Comparison of ENCODE assay signal across 8 cellular contexts in genomic region chr15:76150508-76150907, GRCh38.
A peak's percentile ranks its signal among the peaks of the same experiment; 100 is the strongest.
DNase-seq lines count a peak whose midpoint lies in the region; ATAC-seq and TF ChIP-seq lines count a peak whose summit lies in the region.
"Had no signal": no experiment of that assay in that cellular context is flagged by ENCODE, and none has a peak within 500 bp of the region (broad histone marks: within the 10 kb centered on the region; RNA-seq: fewer than 3 reads in every experiment).

No MANE protein-coding gene starts in this region.

- in situ Hi-C loops in IMR-90 (cut with MboI; ENCODE audit: low sequenced_read_pairs) = no loop called here

- peak overlapping the region; percentile 25 for H3K27ac Mint-ChIP-seq in central memory CD8-positive, alpha-beta T cell (ENCODE audit: low read depth)
- H3K27ac Mint-ChIP-seq in stimulated activated memory B cell treated with anti-CD40 and anti-IgM and Interleukin-4, amounts not matched to agents 10 μg/mL and 1 μg/mL and 100 μg/mL, for 72 hours = peak overlapping the region; percentile 18
- no peak overlapping the region for H3K27ac Mint-ChIP-seq in T-helper 2 cell treated with Interferon-gamma antibody and Interleukin-4, amounts not matched to agents 5 μg/mL and 100 μg/mL, for 36 hours
- H3K27ac Mint-ChIP-seq: activated naive CD4-positive, alpha-beta T cell treated with anti-CD3 and anti-CD28 coated beads, Interleukin-2, amount 50 U/mL, for 24 hours had no signal

- peaks cover 9% of the 10 kb centered on the region for H3K27me3 ChIP-seq in IMR-90 (ENCODE audit: control insufficient read depth, insufficient read depth, low read length)

- CTCF ChIA-PET in IMR-90 (lab: Yijun Ruan, JAX) = interaction anchor here (0.8 to 3.2 kb wide), 3 partner anchors 11 to 717 kb away, joined by 3 to 15 read pairs (median 4); no protein-coding TSS in a partner anchor

- dilution Hi-C loops in IMR-90 (cut with HindIII; ENCODE audit: low sequenced_read_pairs, unreplicated experiment) = no loop called here

- H3K4me1 Mint-ChIP-seq in central memory CD8-positive, alpha-beta T cell = peaks cover 18% of the 10 kb centered on the region
- H3K4me1 Mint-ChIP-seq in stimulated activated memory B cell treated with anti-CD40 and anti-IgM and Interleukin-4, amounts not matched to agents 10 μg/mL and 1 μg/mL and 100 μg/mL, for 72 hours = peaks cover 24% of the 10 kb centered on the region
- H3K4me1 Mint-ChIP-seq in T-helper 2 cell treated with Interferon-gamma antibody and Interleukin-4, amounts not matched to agents 5 μg/mL and 100 μg/mL, for 36 hours (ENCODE audit: low read depth) = peaks cover 4% of the 10 kb centered on the region

- H3K4me3 Mint-ChIP-seq in central memory CD8-positive, alpha-beta T cell = no peak overlapping the region
- H3K4me3 Mint-ChIP-seq in stimulated activated memory B cell treated with anti-CD40 and anti-IgM and Interleukin-4, amounts not matched to agents 10 μg/mL and 1 μg/mL and 100 μg/mL, for 72 hours = peak overlapping the region; percentile 42
- no peak overlapping the region for H3K4me3 Mint-ChIP-seq in T-helper 2 cell treated with Interferon-gamma antibody and Interleukin-4, amounts not matched to agents 5 μg/mL and 100 μg/mL, for 36 hours
- H3K4me3 Mint-ChIP-seq: activated naive CD4-positive, alpha-beta T cell treated with anti-CD3 and anti-CD28 coated beads, Interleukin-2, amount 50 U/mL, for 24 hours had no signal

- peak overlapping the region; percentile 67 for H3K4ac ChIP-seq in IMR-90 (ENCODE audit: low read depth, low read length)

- peak overlapping the region; percentile 80 to 84; a peak in 3 of 4 replicates for H4K8ac ChIP-seq in IMR-90 (ENCODE audit: low read depth in 2 of 2, low read length in 2 of 2)

- no peak for TF ChIP-seq CTCF in IMR-90 (conservative IDR thresholded peaks at IDR 0.05; ENCODE audit: low read depth, low read length)

- no peak for TF ChIP-seq POLR2A in IMR-90 (IDR thresholded peaks at IDR 0.05; ENCODE audit: low read depth, low read length)

- ATAC-seq in GM21390 (IDR thresholded peaks at IDR 0.05; ENCODE audit: unreplicated experiment) (peak; percentile 14), IMR-90 (ENCODE audit: low read depth) (no peak)
- no peak for ATAC-seq in central memory CD8-positive, alpha-beta T cell (replicated peaks; ENCODE audit: extremely low read depth, poor library complexity, severe bottlenecking)
- peak; percentile 25 for ATAC-seq in stimulated activated memory B cell treated with anti-CD40 and anti-IgM and Interleukin-4, amounts not matched to agents 10 μg/mL and 1 μg/mL and 100 μg/mL, for 72 hours

- peak overlapping the region; percentile 25 for H2BK5ac ChIP-seq in IMR-90 (ENCODE audit: low read depth, low read length, poor library complexity, severe bottlenecking)

- peak overlapping the region; percentile 63 for H3K18ac ChIP-seq in IMR-90 (ENCODE audit: low read depth, low read length)

- H3K36me3 ChIP-seq in IMR-90 (ENCODE audit: control insufficient read depth, insufficient read depth, low read length) = no peaks in the 10 kb centered on the region

- peak overlapping the region; percentile 50 for H3K27ac ChIP-seq in IMR-90 (ENCODE audit: insufficient read depth, low read length)

- peak overlapping the region; percentile 24; the same call in 1 of the 2 replicates for H3K9ac ChIP-seq in IMR-90 (ENCODE audit: low read depth, low read length)

- no TSS peak for BruUV-seq in IMR-90 (replicated peaks; lab: Mats Ljungman, UMichigan)

- H3K4me2 ChIP-seq in IMR-90 (ENCODE audit: low read depth, low read length) = no peak overlapping the region

- H3K36me3 Mint-ChIP-seq in central memory CD8-positive, alpha-beta T cell (ENCODE audit: insufficient read depth) = no peaks in the 10 kb centered on the region
- H3K36me3 Mint-ChIP-seq in stimulated activated memory B cell treated with anti-CD40 and anti-IgM and Interleukin-4, amounts not matched to agents 10 μg/mL and 1 μg/mL and 100 μg/mL, for 72 hours = no peaks in the 10 kb centered on the region
- no peaks in the 10 kb centered on the region for H3K36me3 Mint-ChIP-seq in T-helper 2 cell treated with Interferon-gamma antibody and Interleukin-4, amounts not matched to agents 5 μg/mL and 100 μg/mL, for 36 hours (ENCODE audit: low read depth)
- H3K36me3 Mint-ChIP-seq: activated naive CD4-positive, alpha-beta T cell treated with anti-CD3 and anti-CD28 coated beads, Interleukin-2, amount 50 U/mL, for 24 hours had no signal

- H3K4me3 ChIP-seq in IMR-90 (ENCODE audit: insufficient read depth, low read depth, low read length) = no peak overlapping the region

- no peak for DNase-seq in IMR-90
- no peak for DNase-seq in central memory CD8-positive, alpha-beta T cell (ENCODE audit: low spot score in 2 of 2)
- no peak for DNase-seq in T-helper 2 cell treated with Interferon-gamma antibody and Interleukin-4, amounts not matched to agents 5 μg/mL and 100 μg/mL, for 36 hours (ENCODE audit: low spot score)
- no peak for DNase-seq in activated CD4-positive, alpha-beta T cell treated with anti-CD3 and anti-CD28 coated beads, Interleukin-2, amount 50 U/mL, for 1 hour
- DNase-seq in DMS79 (lab: John Stamatoyannopoulos, UW) = no peak

- H3K27me3 Mint-ChIP-seq in central memory CD8-positive, alpha-beta T cell = peaks cover 17% of the 10 kb centered on the region
- peaks cover 16% of the 10 kb centered on the region for H3K27me3 Mint-ChIP-seq in stimulated activated memory B cell treated with anti-CD40 and anti-IgM and Interleukin-4, amounts not matched to agents 10 μg/mL and 1 μg/mL and 100 μg/mL, for 72 hours
- peaks cover 15% of the 10 kb centered on the region for H3K27me3 Mint-ChIP-seq in T-helper 2 cell treated with Interferon-gamma antibody and Interleukin-4, amounts not matched to agents 5 μg/mL and 100 μg/mL, for 36 hours (ENCODE audit: low read depth)

- no peak for TF ChIP-seq RAD21 in IMR-90 (IDR thresholded peaks at IDR 0.05; ENCODE audit: low read length)

- WGBS in IMR-90 (ENCODE audit: extremely low coverage in 2 of 2, insufficient read length in 1 of 2), 2 experiments = no CpG with 5 or more reads among the region's 7 CpGs

- H4K91ac ChIP-seq in IMR-90 (ENCODE audit: insufficient read depth, low read depth, low read length) = peak overlapping the region; percentile 90

- peak overlapping the region; percentile 39 for H3K23ac ChIP-seq in IMR-90 (ENCODE audit: low read depth, low read length)

- peak overlapping the region; percentile 2; the same call in 1 of the 2 replicates for H3K56ac ChIP-seq in IMR-90 (ENCODE audit: extremely low read depth, insufficient read depth, low read length)

- no peaks in the 10 kb centered on the region for H3K79me1 ChIP-seq in IMR-90 (ENCODE audit: low read depth in 1 of 2, low read length in 2 of 2)

- H2AFZ ChIP-seq in IMR-90 (replicated peaks; ENCODE audit: low read length, poor library complexity) = peak overlapping the region; percentile 60

- POLR2A ChIA-PET in IMR-90 (lab: Charles Lee; ENCODE audit: unreplicated experiment) = interaction anchor here (0.5 kb wide), 1 partner anchor 247 kb away, joined by 4 read pairs; no protein-coding TSS in a partner anchor

- H2AK5ac ChIP-seq in IMR-90 (ENCODE audit: low read depth, low read length) = peak overlapping the region; percentile 85

- H2BK15ac ChIP-seq in IMR-90 (ENCODE audit: low read depth, low read length) = peak overlapping the region; percentile 88; the same call in 2 of the 3 replicates

- H3K9me3 Mint-ChIP-seq in central memory CD8-positive, alpha-beta T cell = no peaks in the 10 kb centered on the region
- H3K9me3 Mint-ChIP-seq in stimulated activated memory B cell treated with anti-CD40 and anti-IgM and Interleukin-4, amounts not matched to agents 10 μg/mL and 1 μg/mL and 100 μg/mL, for 72 hours = no peaks in the 10 kb centered on the region
- no peaks in the 10 kb centered on the region for H3K9me3 Mint-ChIP-seq in T-helper 2 cell treated with Interferon-gamma antibody and Interleukin-4, amounts not matched to agents 5 μg/mL and 100 μg/mL, for 36 hours
- H3K9me3 Mint-ChIP-seq: activated naive CD4-positive, alpha-beta T cell treated with anti-CD3 and anti-CD28 coated beads, Interleukin-2, amount 50 U/mL, for 24 hours had no signal

- no peaks in the 10 kb centered on the region for H4K20me1 ChIP-seq in IMR-90 (ENCODE audit: insufficient read depth, low read length)

- intact Hi-C loops in IMR-90 (cut with micrococcal nuclease) = no loop called here

- peak overlapping the region; percentile 84 for H3K14ac ChIP-seq in IMR-90 (replicated peaks; ENCODE audit: low read depth, low read length)

- peaks cover 42% of the 10 kb centered on the region for H3K4me1 ChIP-seq in IMR-90 (ENCODE audit: control insufficient read depth, insufficient read depth, low read length)

- peak overlapping the region; percentile 74 for H4K5ac ChIP-seq in IMR-90 (ENCODE audit: low read depth, low read length)

- H3K9me1 ChIP-seq in IMR-90 (ENCODE audit: insufficient read depth, low read length) = peaks cover 23% of the 10 kb centered on the region

- H3K9me3 ChIP-seq in IMR-90 (ENCODE audit: control insufficient read depth, insufficient read depth, low read length) = no peaks in the 10 kb centered on the region

- peak overlapping the region; percentile 70 for H2BK120ac ChIP-seq in IMR-90 (ENCODE audit: low read depth, low read length)

- peak overlapping the region; percentile 71 for H2AK9ac ChIP-seq in IMR-90 (replicated peaks; ENCODE audit: low read depth, low read length, poor library complexity)

- peak overlapping the region; percentile 66 for H2BK20ac ChIP-seq in IMR-90 (ENCODE audit: low read depth, low read length)

TF ChIP-seq in IMR-90, 13 proteins besides CTCF, POLR2A, EP300 and RAD21:
- no peak for TF ChIP-seq CHD1 (IDR thresholded peaks at IDR 0.05; ENCODE audit: low read depth, low read length)

Comparison
In these comparisons a context has a peak if more than half of its experiments do, and no peak if none do; other contexts are left out.
1. ATAC-seq: peak in GM21390 (single experiment) and stimulated activated memory B cell treated with anti-CD40 and anti-IgM and Interleukin-4, amounts not matched to agents 10 μg/mL and 1 μg/mL and 100 μg/mL, for 72 hours (single experiment); none in IMR-90 (single experiment) and central memory CD8-positive, alpha-beta T cell (single experiment).